Comparison of ENCODE assay signal across 12 cellular contexts in genomic region chr7:85474234-85474633, GRCh38.
DNase-seq lines count a peak whose midpoint lies in the region; ATAC-seq and TF ChIP-seq lines count a peak whose summit lies in the region.
"Had no signal": no experiment of that assay in that cellular context is flagged by ENCODE, and none has a peak within 500 bp of the region (broad histone marks: within the 10 kb centered on the region; RNA-seq: fewer than 3 reads in every experiment).

No MANE protein-coding gene starts in this region.

- H3K4me3 ChIP-seq in MM.1S (ENCODE audit: low read length) (no peak overlapping the region), ovary (no peak overlapping the region), coronary artery (no peak overlapping the region)

- H3K9me3 ChIP-seq in MM.1S (replicated peaks; ENCODE audit: insufficient read depth, low read length) (no peaks in the 10 kb centered on the region), ovary (no peaks in the 10 kb centered on the region)

- intact Hi-C loops in ovary (cut with DNase I): no loop called here

- no peaks in the 10 kb centered on the region for H4K20me1 ChIP-seq in MM.1S (ENCODE audit: insufficient read depth, low read length)

- H3K27me3 ChIP-seq in MM.1S (replicated peaks; ENCODE audit: insufficient read depth, low read length) (no peaks in the 10 kb centered on the region), ovary (no peaks in the 10 kb centered on the region)

- H3K9me2 ChIP-seq in MM.1S (replicated peaks; ENCODE audit: insufficient read depth, low read length): no peaks in the 10 kb centered on the region

- TF ChIP-seq CTCF in MM.1S (IDR thresholded peaks at IDR 0.05; ENCODE audit: low read length) (no peak), RWPE1 (conservative IDR thresholded peaks at IDR 0.05; ENCODE audit: low read depth) (no peak), ovary (IDR thresholded peaks at IDR 0.05) (no peak), coronary artery (IDR thresholded peaks at IDR 0.05) (no peak)

- DNase-seq in MM.1S: no peak
- no peak for DNase-seq in RWPE1 (ENCODE audit: low spot score)
- no peak for DNase-seq in ovary
- DNase-seq in coronary artery (ENCODE audit: low spot score): no peak
- no peak for DNase-seq in NCI-H1436 treated with DMSO at 0.1 percent for 48 hours (lab: John Stamatoyannopoulos, UW)
- DNase-seq: activated CD4-positive, alpha-beta T cell treated with anti-CD3 and anti-CD28 coated beads for 4 hours; kidney glomerular epithelial cell; naive thymus-derived CD8-positive, alpha-beta T cell; NCI-H187 treated with DMSO at 0.1 percent for 48 hours had no signal

- H3K79me2 ChIP-seq in MM.1S (ENCODE audit: low read length): no peaks in the 10 kb centered on the region

- WGBS in ovary, 3 donors: 75 to 84% (median 83%) methylated on average over 2 of the region's 2 CpGs

- H3K27ac ChIP-seq in MM.1S (ENCODE audit: low read length) (no peak overlapping the region), RWPE1 (no peak overlapping the region), ovary (no peak overlapping the region), coronary artery (no peak overlapping the region)

- POLR2A ChIA-PET in RWPE1 (lab: Yijun Ruan, JAX; ENCODE audit: low non-redundant PET): no interaction called here

- no peak for TF ChIP-seq POLR2A in ovary (IDR thresholded peaks at IDR 0.05)

- peak overlapping the region; percentile 6; the same call in 1 of the 2 replicates for H3K4me2 ChIP-seq in MM.1S (ENCODE audit: low read depth, low read length)

- H3F3A ChIP-seq in MM.1S (ENCODE audit: insufficient read depth, low read length): no peaks in the 10 kb centered on the region

- no peak overlapping the region for H2AFZ ChIP-seq in MM.1S (ENCODE audit: low read length)

- CTCF ChIA-PET in RWPE1 (lab: Yijun Ruan, JAX): no interaction called here

- no peaks in the 10 kb centered on the region for H3K4me1 ChIP-seq in MM.1S (ENCODE audit: low read length)
- H3K4me1 ChIP-seq in ovary (ENCODE audit: insufficient read depth): no peaks in the 10 kb centered on the region

- TF ChIP-seq EP300 in ovary (IDR thresholded peaks at IDR 0.05): no peak

- ATAC-seq in GM18502 (IDR thresholded peaks at IDR 0.05; ENCODE audit: poor library complexity, unreplicated experiment) (peak; percentile 91), GM21390 (IDR thresholded peaks at IDR 0.05; ENCODE audit: unreplicated experiment) (peak; percentile 55), HG03039 (IDR thresholded peaks at IDR 0.05; ENCODE audit: unreplicated experiment) (peak; percentile 91)
- ATAC-seq: naive thymus-derived CD8-positive, alpha-beta T cell had no signal

- no peaks in the 10 kb centered on the region for H3K36me3 ChIP-seq in MM.1S (replicated peaks; ENCODE audit: insufficient read depth, low read length)
- no peaks in the 10 kb centered on the region for H3K36me3 ChIP-seq in ovary

- H3K9ac ChIP-seq in MM.1S (ENCODE audit: low read length): no peak overlapping the region
